In genomic region chr1:61436491-61437120, GRCh38 we compare ENCODE assay signal across 19 cellular contexts.
DNase-seq lines count a peak whose midpoint lies in the region; ATAC-seq and TF ChIP-seq lines count a peak whose summit lies in the region.
"Had no signal": no experiment of that assay in that cellular context is flagged by ENCODE, and none has a peak within 500 bp of the region (broad histone marks: within the 10 kb centered on the region; RNA-seq: fewer than 3 reads in every experiment).

No MANE protein-coding gene starts in this region.

- 42% methylated on average over 4 of the region's 5 CpGs for whole genome bisulfite sequencing in mesenchymal stem cell

- H4K8ac ChIP-seq in mesenchymal stem cell (ENCODE audit: low read length), result no peak overlapping the region

- H3K27ac ChIP-seq in ascending aorta, result peak overlapping the region; percentile 66
- no peak overlapping the region for H3K27ac ChIP-seq in mesenchymal stem cell (ENCODE audit: low read length, poor library complexity, severe bottlenecking)
- H3K27ac ChIP-seq in upper lobe of right lung, result no peak overlapping the region
- H3K27ac ChIP-seq: PC-9, right lobe of liver had no signal

- H4K91ac ChIP-seq in mesenchymal stem cell (ENCODE audit: low read length), result no peak overlapping the region

- H3K14ac ChIP-seq in mesenchymal stem cell (ENCODE audit: low read length in 2 of 2), result no peak overlapping the region

- H2AK5ac ChIP-seq in mesenchymal stem cell (ENCODE audit: low read length, severe bottlenecking), result no peak overlapping the region

- no peak overlapping the region for H3K9ac ChIP-seq in mesenchymal stem cell (ENCODE audit: low read length)
- H3K9ac ChIP-seq: SK-N-SH had no signal

- no peak overlapping the region for H2BK15ac ChIP-seq in mesenchymal stem cell (ENCODE audit: low read depth, poor library complexity, severe bottlenecking)

- H3K23ac ChIP-seq in mesenchymal stem cell (ENCODE audit: low read length in 2 of 2), result no peak overlapping the region

- TF ChIP-seq CTCF in ascending aorta (IDR thresholded peaks at IDR 0.05) (no peak), fibroblast of villous mesenchyme (IDR thresholded peaks at IDR 0.05; ENCODE audit: insufficient read depth, low read depth, low read length) (no peak), upper lobe of right lung (IDR thresholded peaks at IDR 0.05) (no peak), foreskin fibroblast (IDR thresholded peaks at IDR 0.05; ENCODE audit: low read depth, low read length) (no peak)

- H3K4ac ChIP-seq in mesenchymal stem cell (ENCODE audit: low read depth in 1 of 2, low read length in 2 of 2), result no peak overlapping the region

- ATAC-seq in upper lobe of right lung, result peak; percentile 38
- no peak for ATAC-seq in GM21360 (IDR thresholded peaks at IDR 0.05; ENCODE audit: unreplicated experiment)

- H3K4me1 ChIP-seq in ascending aorta (peaks cover 6 to 12% of the 10 kb centered on the region in 2 donors), mesenchymal stem cell (ENCODE audit: control insufficient read depth, insufficient read depth, low read depth, low read length) (no peaks in the 10 kb centered on the region), upper lobe of right lung (peaks cover 2% of the 10 kb centered on the region)
- H3K4me1 ChIP-seq: BE2C, right lobe of liver had no signal

- intact Hi-C loops in ascending aorta (cut with DNase I) (no loop called here), upper lobe of right lung (cut with DNase I) (no loop called here)

- no peak overlapping the region for H3K4me3 ChIP-seq in ascending aorta
- no peak overlapping the region for H3K4me3 ChIP-seq in fibroblast of villous mesenchyme (ENCODE audit: low read depth, low read length)
- no peak overlapping the region for H3K4me3 ChIP-seq in mesenchymal stem cell (ENCODE audit: insufficient read depth in 1 of 2, low read depth in 1 of 2, low read length in 2 of 2)
- H3K4me3 ChIP-seq in upper lobe of right lung, result no peak overlapping the region
- no peak overlapping the region for H3K4me3 ChIP-seq in foreskin fibroblast (ENCODE audit: low read depth in 1 of 2, low read length in 2 of 2)
- H3K4me3 ChIP-seq: PC-9, right lobe of liver had no signal

- no peak overlapping the region for H3K4me2 ChIP-seq in mesenchymal stem cell (ENCODE audit: low read length, poor library complexity, severe bottlenecking)
- H3K4me2 ChIP-seq: PC-9, SK-N-SH had no signal

- no peak overlapping the region for H3K18ac ChIP-seq in mesenchymal stem cell (ENCODE audit: low read depth in 1 of 2, low read length in 2 of 2)

- no peak overlapping the region for H2AFZ ChIP-seq in mesenchymal stem cell (ENCODE audit: low read depth, low read length)
- H2AFZ ChIP-seq: PC-9 had no signal

- H2BK120ac ChIP-seq in mesenchymal stem cell (ENCODE audit: low read depth, low read length), result no peak overlapping the region

- no peak overlapping the region for H2BK12ac ChIP-seq in mesenchymal stem cell (ENCODE audit: low read length in 2 of 2)

- no peaks in the 10 kb centered on the region for H3K27me3 ChIP-seq in ascending aorta
- H3K27me3 ChIP-seq in mesenchymal stem cell (ENCODE audit: control insufficient read depth in 1 of 2, insufficient read depth in 1 of 2, low read length in 2 of 2), result no peaks in the 10 kb centered on the region
- no peaks in the 10 kb centered on the region for H3K27me3 ChIP-seq in upper lobe of right lung
- H3K27me3 ChIP-seq: BE2C, right lobe of liver had no signal

- H3K36me3 ChIP-seq in ascending aorta, result no peaks in the 10 kb centered on the region
- H3K36me3 ChIP-seq in mesenchymal stem cell (ENCODE audit: control insufficient read depth in 1 of 2, insufficient read depth in 2 of 2, low read depth in 1 of 2, low read length in 2 of 2), result no peaks in the 10 kb centered on the region
- H3K36me3 ChIP-seq in upper lobe of right lung, result no peaks in the 10 kb centered on the region
- H3K36me3 ChIP-seq: BE2C had no signal

- DNase-seq in ascending aorta (ENCODE audit: low spot score in 2 of 2), result no peak
- DNase-seq in fibroblast of villous mesenchyme (ENCODE audit: low read depth), result peak; percentile 24
- peak; percentile 13 for DNase-seq in mesenchymal stem cell
- DNase-seq in upper lobe of right lung, result no peak
- DNase-seq in foreskin fibroblast, result no peak
- no peak for DNase-seq in NCI-H2029 treated with DMSO at 0.1 percent for 48 hours (lab: John Stamatoyannopoulos, UW)
- DNase-seq: activated T-cell treated with anti-CD3 and anti-CD28 coated beads, Interleukin-2, amount 50 U/mL, for 1 hour; BE2C; DMS 273 treated with DMSO at 0.1 percent for 48 hours; effector CD4-positive, alpha-beta T cell; HFFc6; NCI-H1930; NCI-H524 treated with DMSO at 0.1 percent for 48 hours; right lobe of liver; SK-N-SH; stimulated activated CD4-positive, alpha-beta T cell treated with anti-CD3 and anti-CD28 coated beads, Interleukin-4, amount 100 ng/mL, for 24 hours; stimulated activated CD8-positive, alpha-beta memory T cell treated with anti-CD3 and anti-CD28 coated beads, Interleukin-4, amount 100 ng/mL, for 48 hours had no signal

- H3K79me1 ChIP-seq in mesenchymal stem cell (replicated peaks; ENCODE audit: low read length, poor library complexity, severe bottlenecking), result no peaks in the 10 kb centered on the region

- H3K9me3 ChIP-seq in ascending aorta (no peaks in the 10 kb centered on the region), mesenchymal stem cell (ENCODE audit: control insufficient read depth, low read length) (no peaks in the 10 kb centered on the region), upper lobe of right lung (no peaks in the 10 kb centered on the region)
- H3K9me3 ChIP-seq: BE2C, right lobe of liver, SK-N-SH had no signal

- H2BK5ac ChIP-seq in mesenchymal stem cell (ENCODE audit: low read depth, low read length, poor library complexity, severe bottlenecking), result no peak overlapping the region

Comparison
In these comparisons a context has a peak if more than half of its experiments do, and no peak if none do; other contexts are left out.
1. DNase-seq: peak in fibroblast of villous mesenchyme (single experiment) and mesenchymal stem cell (single experiment); none in ascending aorta (0 of 2), upper lobe of right lung (single experiment), foreskin fibroblast (0 of 2) and NCI-H2029 treated with DMSO at 0.1 percent for 48 hours (single experiment).
2. H3K27ac ChIP-seq: peak in ascending aorta (2 of 2); none in mesenchymal stem cell (single experiment) and upper lobe of right lung (single experiment).